In the genomic region with DNA sequence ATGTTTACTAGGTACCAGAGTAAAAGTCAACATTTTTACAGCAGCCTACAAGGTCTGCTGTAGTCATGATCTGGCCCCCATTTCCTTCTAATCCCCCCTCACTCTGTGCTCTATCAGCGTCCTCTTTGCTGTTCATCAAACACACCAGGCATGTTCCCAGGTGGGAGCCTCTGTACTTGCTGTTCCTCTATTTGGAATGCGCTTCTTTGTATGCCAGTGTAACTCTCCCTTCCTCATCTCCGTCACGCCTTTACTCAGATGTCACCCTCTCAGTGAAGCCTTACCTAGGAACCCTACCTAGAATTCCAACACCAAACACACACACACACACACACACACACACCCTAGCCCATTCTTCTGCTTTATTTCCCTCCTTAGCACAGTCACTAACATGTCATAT, we compare ENCODE assay signal across 1 cellular context.
TF ChIP-seq lines count a peak whose summit lies in the region.

No MANE protein-coding gene starts in this region.

TF ChIP-seq in WTC11, 78 proteins besides CTCF, POLR2A, EP300 and RAD21 (continued from another document):
- TF ChIP-seq, protein P1, sequence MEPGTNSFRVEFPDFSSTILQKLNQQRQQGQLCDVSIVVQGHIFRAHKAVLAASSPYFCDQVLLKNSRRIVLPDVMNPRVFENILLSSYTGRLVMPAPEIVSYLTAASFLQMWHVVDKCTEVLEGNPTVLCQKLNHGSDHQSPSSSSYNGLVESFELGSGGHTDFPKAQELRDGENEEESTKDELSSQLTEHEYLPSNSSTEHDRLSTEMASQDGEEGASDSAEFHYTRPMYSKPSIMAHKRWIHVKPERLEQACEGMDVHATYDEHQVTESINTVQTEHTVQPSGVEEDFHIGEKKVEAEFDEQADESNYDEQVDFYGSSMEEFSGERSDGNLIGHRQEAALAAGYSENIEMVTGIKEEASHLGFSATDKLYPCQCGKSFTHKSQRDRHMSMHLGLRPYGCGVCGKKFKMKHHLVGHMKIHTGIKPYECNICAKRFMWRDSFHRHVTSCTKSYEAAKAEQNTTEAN (CRISPR knock-in tag; IDR thresholded peaks at IDR 0.05) = no peak
